In genomic region chr12:66803972-66804371, GRCh38 we compare ENCODE assay signal across 1 cellular context.
TF ChIP-seq lines count a peak whose summit lies in the region.

No MANE protein-coding gene starts in this region.

TF ChIP-seq in IMR-90, 13 proteins besides CTCF, POLR2A, EP300 and RAD21 (continued from another document):
- TF ChIP-seq, protein P1, sequence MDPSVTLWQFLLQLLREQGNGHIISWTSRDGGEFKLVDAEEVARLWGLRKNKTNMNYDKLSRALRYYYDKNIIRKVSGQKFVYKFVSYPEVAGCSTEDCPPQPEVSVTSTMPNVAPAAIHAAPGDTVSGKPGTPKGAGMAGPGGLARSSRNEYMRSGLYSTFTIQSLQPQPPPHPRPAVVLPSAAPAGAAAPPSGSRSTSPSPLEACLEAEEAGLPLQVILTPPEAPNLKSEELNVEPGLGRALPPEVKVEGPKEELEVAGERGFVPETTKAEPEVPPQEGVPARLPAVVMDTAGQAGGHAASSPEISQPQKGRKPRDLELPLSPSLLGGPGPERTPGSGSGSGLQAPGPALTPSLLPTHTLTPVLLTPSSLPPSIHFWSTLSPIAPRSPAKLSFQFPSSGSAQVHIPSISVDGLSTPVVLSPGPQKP (IDR thresholded peaks at IDR 0.05; ENCODE audit: borderline replicate concordance, low read depth, low read length) = no peak
- TF ChIP-seq BHLHE40 (IDR thresholded peaks at IDR 0.05; ENCODE audit: low read depth, low read length) = no peak
TF ChIP-seq in IMR-90: peak in this region for 0.
